Comparison of ENCODE assay signal across 8 cellular contexts in the genomic region with DNA sequence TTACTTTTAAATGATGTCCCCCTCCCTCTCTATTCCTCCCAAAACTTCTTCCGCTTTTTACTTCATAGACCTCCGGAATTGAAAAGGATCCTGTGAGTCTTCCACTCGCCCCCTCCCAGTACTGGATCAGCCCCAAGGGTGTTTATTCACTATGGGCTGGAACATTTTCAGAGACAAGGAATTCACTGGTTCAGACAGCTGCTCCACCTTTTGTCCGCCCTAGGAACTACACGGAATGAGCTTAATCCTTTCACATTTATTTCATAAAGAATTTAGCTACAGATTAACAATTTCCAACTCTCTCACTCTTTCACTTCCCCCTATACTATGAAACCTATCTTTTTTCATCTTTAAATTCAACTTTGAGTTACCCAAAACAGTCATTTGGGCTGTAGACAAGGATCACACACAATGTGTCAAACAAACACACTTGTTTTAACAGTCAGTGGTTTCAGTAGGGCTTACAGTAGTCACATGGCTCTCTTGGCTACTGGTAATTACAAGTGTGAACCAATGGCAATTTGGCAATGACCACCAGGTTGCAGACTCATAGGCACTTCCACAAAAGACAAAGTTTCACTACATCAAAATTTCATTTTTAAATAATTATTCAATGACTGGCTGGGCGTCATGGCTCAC. TPM values are rescaled to one million over a fixed set of nuclear protein-coding genes. Genes with fewer than 3 reads are reported as not detected.
DNase-seq lines count a peak whose midpoint lies in the region; ATAC-seq and TF ChIP-seq lines count a peak whose summit lies in the region.

No MANE protein-coding gene starts in this region.

- H3K4me3 ChIP-seq in stomach = no peak overlapping the region

- DNase-seq in AG20443 (ENCODE audit: low spot score) = peak; percentile 76
- peak; percentile 48 for DNase-seq in OCI-M1 (lab: John Stamatoyannopoulos, UW)
- DNase-seq in endothelial cell (ENCODE audit: low spot score) = peak; percentile 55
- no peak for DNase-seq in GM19238 (ENCODE audit: insufficient read length, low spot score)
- DNase-seq in stomach = no peak

- no peaks in the 10 kb centered on the region for H3K9me3 ChIP-seq in stomach

- TF ChIP-seq CTCF in GM12872 (IDR thresholded peaks at IDR 0.05; ENCODE audit: insufficient read depth, low read depth, low read length) = peak; percentile 53; the same call in 2 of the 3 replicates
- peak; percentile 79 for TF ChIP-seq CTCF in endothelial cell (IDR thresholded peaks at IDR 0.05; ENCODE audit: unreplicated experiment)
- TF ChIP-seq CTCF in nephron (IDR thresholded peaks at IDR 0.05; ENCODE audit: unreplicated experiment in 3 of 3) = peak; percentile 55 to 60 (median 56)
- peak in 3 of 7 experiments; percentile 29 to 49 (median 34) for TF ChIP-seq CTCF in stomach (IDR thresholded peaks at IDR 0.05)

- H3K27ac Mint-ChIP-seq in endothelial cell (ENCODE audit: unreplicated experiment) (peak overlapping the region; percentile 62), nephron (peak overlapping the region in 1 of 3 experiments; percentile 13)

- TF ChIP-seq EP300 in stomach (IDR thresholded peaks at IDR 0.05) = no peak

- H3K27me3 Mint-ChIP-seq in endothelial cell (ENCODE audit: unreplicated experiment) (no peaks in the 10 kb centered on the region), nephron (ENCODE audit: low read depth) (no peaks in the 10 kb centered on the region)

- no peaks in the 10 kb centered on the region for H3K27me3 ChIP-seq in stomach

- H3K36me3 ChIP-seq in stomach = peaks cover 0 to 17% (median 7%) of the 10 kb centered on the region in 4 donors

- H3K9me3 Mint-ChIP-seq in endothelial cell (ENCODE audit: unreplicated experiment) (no peaks in the 10 kb centered on the region), nephron (no peaks in the 10 kb centered on the region)

- H3K27ac ChIP-seq in stomach = no peak overlapping the region

- H3K36me3 Mint-ChIP-seq in endothelial cell (ENCODE audit: low read depth, unreplicated experiment) (no peaks in the 10 kb centered on the region), nephron (ENCODE audit: low read depth) (peaks cover 22% of the 10 kb centered on the region)

- H3K4me1 Mint-ChIP-seq in endothelial cell (ENCODE audit: unreplicated experiment) = peaks cover 4% of the 10 kb centered on the region
- H3K4me1 Mint-ChIP-seq in nephron = no peaks in the 10 kb centered on the region

- peaks cover 0 to 6% (median 0%) of the 10 kb centered on the region in 4 donors for H3K4me1 ChIP-seq in stomach

- no peak for ATAC-seq in HG03378 (IDR thresholded peaks at IDR 0.05; ENCODE audit: unreplicated experiment)

- no peak for TF ChIP-seq POLR2A in stomach (IDR thresholded peaks at IDR 0.05)

- intact Hi-C loops in stomach (cut with DNase I; ENCODE audit: low total_unique reads) = no loop called here

- H3K4me3 Mint-ChIP-seq in endothelial cell (ENCODE audit: unreplicated experiment) = no peak overlapping the region
- no peak overlapping the region for H3K4me3 Mint-ChIP-seq in nephron

- 34 to 43% (median 42%) methylated on average over 6 of the region's 6 CpGs for WGBS in stomach, 5 donors

RNA-seq across cellular contexts. Expression of gene CNIH1, which starts 20.6 kb away (rescaled TPM):
- total RNA-seq in endothelial cell (ENCODE audit: unreplicated experiment) (87.8 TPM), stomach (10 to 100 TPM in 3 of 5 donors, 1 to 10 TPM in 2; 4.7 to 46.4 (median 19.4) TPM)
- 10 to 100 TPM; 63.3 to 78.5 (median 67.3) TPM for polyA plus RNA-seq in stomach

RNA-seq across cellular contexts. Expression of gene CDKN3, which starts 23.8 kb away (rescaled TPM):
- total RNA-seq in endothelial cell (ENCODE audit: unreplicated experiment) = 12.2 TPM
- 1 to 10 TPM in 3 of 5 donors, not detected in 2; 1.8 to 7.0 (median 5.5) TPM for total RNA-seq in stomach
- 10 to 100 TPM in 2 of 3 donors, 1 to 10 TPM in 1; 3.7 to 20.8 (median 14.4) TPM for polyA plus RNA-seq in stomach

Comparison
In these comparisons a context has a peak if more than half of its experiments do, and no peak if none do; other contexts are left out.
1. DNase-seq: peak in AG20443 (single experiment), OCI-M1 (single experiment) and endothelial cell (single experiment); none in GM19238 (single experiment) and stomach (single experiment).